Comparison of ENCODE assay signal across 20 cellular contexts in the genomic region with DNA sequence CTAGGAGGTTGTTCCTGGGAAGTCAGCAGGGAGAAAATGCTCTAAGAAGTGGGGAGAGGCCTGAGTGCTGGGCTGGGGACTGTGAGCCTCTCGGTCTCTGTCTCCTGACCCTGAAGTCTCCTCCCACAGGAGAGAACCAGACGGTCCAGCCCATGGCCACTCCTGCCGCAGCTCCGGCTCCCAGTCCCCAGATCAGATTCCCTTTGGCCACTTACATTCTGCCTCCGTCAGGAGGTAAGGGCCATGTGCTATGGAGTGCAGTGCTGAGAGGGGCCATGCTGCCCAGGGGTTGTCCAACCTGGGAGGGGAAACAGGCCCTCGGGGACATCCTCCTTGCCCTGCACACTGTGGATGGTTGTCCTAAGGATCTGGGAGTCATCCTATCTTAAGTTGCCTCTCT.
"Had no signal": no experiment of that assay in that cellular context is flagged by ENCODE, and none has a peak within 500 bp of the region (broad histone marks: within the 10 kb centered on the region; RNA-seq: fewer than 3 reads in every experiment).

No MANE protein-coding gene starts in this region.

- H3K36me3 Mint-ChIP-seq: activated naive CD4-positive, alpha-beta T cell treated with anti-CD3 and anti-CD28 coated beads, Interleukin-2, amount 50 U/mL, for 72 hours; immature natural killer cell; natural killer cell; T-cell had no signal

- H3K9me3 Mint-ChIP-seq: activated naive CD4-positive, alpha-beta T cell treated with anti-CD3 and anti-CD28 coated beads, Interleukin-2, amount 50 U/mL, for 72 hours; immature natural killer cell; natural killer cell; T-cell had no signal

- H3K27ac Mint-ChIP-seq: activated naive CD4-positive, alpha-beta T cell treated with anti-CD3 and anti-CD28 coated beads, Interleukin-2, amount 50 U/mL, for 72 hours; immature natural killer cell; natural killer cell; T-cell had no signal

- H3K4me3 Mint-ChIP-seq: immature natural killer cell, natural killer cell, T-cell had no signal

- H3K27ac ChIP-seq: adrenal gland, gastrocnemius medialis, tibial nerve had no signal

- ATAC-seq: activated naive CD4-positive, alpha-beta T cell treated with anti-CD3 and anti-CD28 coated beads, Interleukin-2, amount 50 U/mL, for 72 hours; esophagus mucosa; gastrocnemius medialis; natural killer cell; T-cell had no signal

- DNase-seq: activated CD4-positive, alpha-beta T cell treated with anti-CD3 and anti-CD28 coated beads, Interleukin-2, amount 50 U/mL, for 1 hour; activated CD8-positive, alpha-beta memory T cell treated with anti-CD3 and anti-CD28 coated beads for 24 hours; activated CD8-positive, alpha-beta memory T cell treated with anti-CD3 and anti-CD28 coated beads, Interleukin-2, amount 50 U/mL, for 48 hours; activated gamma-delta T cell; activated T-cell treated with anti-CD3 and anti-CD28 coated beads, Interleukin-2, amount 50 U/mL, for 48 hours; adrenal gland; effector CD4-positive, alpha-beta T cell; gastrocnemius medialis; head of caudate nucleus; immature natural killer cell; mesendoderm; natural killer cell; nucleus accumbens; posterior cingulate gyrus; stimulated activated naive CD4-positive, alpha-beta T cell treated with Interleukin-2 at 50 U/mL for 16 hours; T-cell; T-helper 9 cell had no signal

- H3K4me1 ChIP-seq: gastrocnemius medialis had no signal

- H3K36me3 ChIP-seq: adrenal gland, gastrocnemius medialis, tibial nerve had no signal

- H3K4me1 Mint-ChIP-seq: immature natural killer cell had no signal

- H3K4me3 ChIP-seq: adrenal gland, gastrocnemius medialis, tibial nerve had no signal

- H3K9me3 ChIP-seq: adrenal gland, gastrocnemius medialis, tibial nerve had no signal
